Comparison of ENCODE assay signal across 11 cellular contexts in genomic region chr11:18046116-18046777, GRCh38. TPM values are rescaled to one million over a fixed set of nuclear protein-coding genes. Genes with fewer than 3 reads are reported as not detected.
DNase-seq lines count a peak whose midpoint lies in the region; ATAC-seq and TF ChIP-seq lines count a peak whose summit lies in the region.
"Had no signal": no experiment of that assay in that cellular context is flagged by ENCODE, and none has a peak within 500 bp of the region (broad histone marks: within the 10 kb centered on the region; RNA-seq: fewer than 3 reads in every experiment).

TSS of gene TPH1 (minus strand) at chr11:18046269. CDS start at chr11:18040762, 5,507 bp downstream.

- POLR2A ChIA-PET in CD8-positive, alpha-beta memory T cell (lab: Charles Lee), result no interaction called here

- no peak within 1 kb of the TSS for H3K27ac Mint-ChIP-seq in CD8-positive, alpha-beta memory T cell

- H3K9me3 Mint-ChIP-seq in CD8-positive, alpha-beta memory T cell, result peaks cover 0 to 5% (median 4%) of the 10 kb centered on the region in 5 donors
- H3K9me3 Mint-ChIP-seq: central memory CD8-positive, alpha-beta T cell had no signal

- no peaks in the 10 kb centered on the region for H3K4me1 Mint-ChIP-seq in CD8-positive, alpha-beta memory T cell
- H3K4me1 Mint-ChIP-seq: central memory CD8-positive, alpha-beta T cell had no signal

- CTCF ChIA-PET in CD8-positive, alpha-beta memory T cell (lab: Charles Lee), result no interaction called here

- WGBS in heart right ventricle, 2 donors, result 2 to 5% methylated on average over 36 of the region's 36 CpGs
- WGBS in prostate gland, result 6% methylated on average over 36 of the region's 36 CpGs

- H3K27me3 ChIP-seq in GM06990 (replicated peaks; ENCODE audit: control insufficient read depth, insufficient read depth, low read length) (no peaks in the 10 kb centered on the region), heart right ventricle (peaks cover 0 to 50% (median 35%) of the 10 kb centered on the region in 7 donors), prostate gland (replicated peaks; ENCODE audit: insufficient read depth) (no peaks in the 10 kb centered on the region)
- H3K27me3 ChIP-seq in CD8-positive, alpha-beta memory T cell (ENCODE audit: insufficient read depth, low read length, poor library complexity, severe bottlenecking), result peaks cover 11% of the 10 kb centered on the region

- H3K4me3 ChIP-seq in GM06990 (replicated peaks; ENCODE audit: low read depth, low read length) (no peak within 1 kb of the TSS), heart right ventricle (peak within 1 kb of the TSS in 3 of 10 donors; percentile 4 to 34 (median 16)), prostate gland (no peak within 1 kb of the TSS)
- no peak within 1 kb of the TSS for H3K4me3 ChIP-seq in CD8-positive, alpha-beta memory T cell (ENCODE audit: low read length)

- H3K27ac ChIP-seq in heart right ventricle, result no peak within 1 kb of the TSS
- H3K27ac ChIP-seq in prostate gland, result no peak within 1 kb of the TSS
- no peak within 1 kb of the TSS for H3K27ac ChIP-seq in CD8-positive, alpha-beta memory T cell (ENCODE audit: low read depth, low read length)
- H3K27ac ChIP-seq: parathyroid adenoma had no signal

- no peak for TF ChIP-seq POLR2A in prostate gland (IDR thresholded peaks at IDR 0.05)

- peaks cover 25 to 53% of the 10 kb centered on the region in 2 donors for H3K27me3 Mint-ChIP-seq in CD8-positive, alpha-beta memory T cell

- intact Hi-C loops in heart right ventricle (cut with DNase I), result no loop called here
- intact Hi-C loops in prostate gland (cut with DNase I), result no loop called here

- peak; percentile 3 for DNase-seq in GM06990 (ENCODE audit: extremely low read depth, insufficient read length)
- peak; percentile 9 to 50 for DNase-seq in heart right ventricle
- DNase-seq in prostate gland (ENCODE audit: low spot score), result peak; percentile 18
- no peak for DNase-seq in dedifferentiated amniotic fluid mesenchymal stem cell (ENCODE audit: extremely low spot score)
- DNase-seq in CD8-positive, alpha-beta memory T cell, result no peak
- no peak for DNase-seq in T-helper 1 cell
- DNase-seq: T1000 had no signal

- ATAC-seq in SK-N-SH treated with all-trans-retinoic acid at 6 μM for 48 hours (peak; percentile 72), heart right ventricle (peak in 5 of 8 donors; percentile 41 to 88 (median 61)), GM21529 (IDR thresholded peaks at IDR 0.05; ENCODE audit: unreplicated experiment) (no peak)

- H3K4me3 Mint-ChIP-seq in CD8-positive, alpha-beta memory T cell, result no peak within 1 kb of the TSS
- H3K4me3 Mint-ChIP-seq: central memory CD8-positive, alpha-beta T cell had no signal

- H3K4me1 ChIP-seq in heart right ventricle, result peaks cover 0 to 9% (median 6%) of the 10 kb centered on the region in 9 donors
- H3K4me1 ChIP-seq in prostate gland (replicated peaks), result no peaks in the 10 kb centered on the region
- no peaks in the 10 kb centered on the region for H3K4me1 ChIP-seq in CD8-positive, alpha-beta memory T cell (ENCODE audit: insufficient read depth, low read length)
- H3K4me1 ChIP-seq: parathyroid adenoma had no signal

- H3K36me3 Mint-ChIP-seq in CD8-positive, alpha-beta memory T cell, result peaks cover 0 to 5% (median 2%) of the 10 kb centered on the region in 3 donors

- H3K9me3 ChIP-seq in heart right ventricle, result peaks cover 0 to 8% (median 0%) of the 10 kb centered on the region in 11 donors
- H3K9me3 ChIP-seq in prostate gland, result no peaks in the 10 kb centered on the region
- no peaks in the 10 kb centered on the region for H3K9me3 ChIP-seq in CD8-positive, alpha-beta memory T cell (ENCODE audit: low read length)

- TF ChIP-seq CTCF in GM06990 (IDR thresholded peaks at IDR 0.05; ENCODE audit: insufficient read depth, low read length, poor library complexity, severe bottlenecking) (no peak), heart right ventricle (IDR thresholded peaks at IDR 0.05) (no peak), prostate gland (IDR thresholded peaks at IDR 0.05) (no peak)

- no peaks in the 10 kb centered on the region for H3K36me3 ChIP-seq in GM06990 (ENCODE audit: control insufficient read depth, insufficient read depth, low read length)
- H3K36me3 ChIP-seq in heart right ventricle, result no peaks in the 10 kb centered on the region
- no peaks in the 10 kb centered on the region for H3K36me3 ChIP-seq in prostate gland
- H3K36me3 ChIP-seq in CD8-positive, alpha-beta memory T cell (ENCODE audit: insufficient read depth, low read length), result no peaks in the 10 kb centered on the region

TF ChIP-seq in SK-N-SH treated with all-trans-retinoic acid at 6 μM for 48 hours, 23 proteins besides CTCF, POLR2A, EP300 and RAD21:
- TF ChIP-seq ZFP3 (CRISPR knock-in tag; IDR thresholded peaks at IDR 0.05) (no peak), POU6F1 (CRISPR knock-in tag; IDR thresholded peaks at IDR 0.05; ENCODE audit: borderline replicate concordance, low read depth) (no peak), SNAI2 (CRISPR knock-in tag; IDR thresholded peaks at IDR 0.05) (no peak), ZFP30 (CRISPR knock-in tag; IDR thresholded peaks at IDR 0.05) (no peak), ZC3H10 (CRISPR knock-in tag; IDR thresholded peaks at IDR 0.05) (no peak), TCF4 (CRISPR knock-in tag; IDR thresholded peaks at IDR 0.05; ENCODE audit: borderline replicate concordance) (no peak), TOX (CRISPR knock-in tag; IDR thresholded peaks at IDR 0.05; ENCODE audit: borderline replicate concordance) (no peak), ZNF70 (CRISPR knock-in tag; IDR thresholded peaks at IDR 0.05) (no peak), ZNF565 (CRISPR knock-in tag; conservative IDR thresholded peaks at IDR 0.05; ENCODE audit: low read depth) (no peak), ZNF8 (CRISPR knock-in tag; IDR thresholded peaks at IDR 0.05) (no peak), CSDC2 (CRISPR knock-in tag; IDR thresholded peaks at IDR 0.05) (no peak), PPARA (CRISPR knock-in tag; IDR thresholded peaks at IDR 0.05; ENCODE audit: borderline replicate concordance) (no peak), GLIS3 (CRISPR knock-in tag; IDR thresholded peaks at IDR 0.05) (no peak), CREB5 (CRISPR knock-in tag; IDR thresholded peaks at IDR 0.05; ENCODE audit: low read depth) (no peak), ARNTL (CRISPR knock-in tag; IDR thresholded peaks at IDR 0.05; ENCODE audit: borderline replicate concordance, low read depth) (no peak), OSR1 (CRISPR knock-in tag; IDR thresholded peaks at IDR 0.05) (no peak)
- TF ChIP-seq, protein P1, sequence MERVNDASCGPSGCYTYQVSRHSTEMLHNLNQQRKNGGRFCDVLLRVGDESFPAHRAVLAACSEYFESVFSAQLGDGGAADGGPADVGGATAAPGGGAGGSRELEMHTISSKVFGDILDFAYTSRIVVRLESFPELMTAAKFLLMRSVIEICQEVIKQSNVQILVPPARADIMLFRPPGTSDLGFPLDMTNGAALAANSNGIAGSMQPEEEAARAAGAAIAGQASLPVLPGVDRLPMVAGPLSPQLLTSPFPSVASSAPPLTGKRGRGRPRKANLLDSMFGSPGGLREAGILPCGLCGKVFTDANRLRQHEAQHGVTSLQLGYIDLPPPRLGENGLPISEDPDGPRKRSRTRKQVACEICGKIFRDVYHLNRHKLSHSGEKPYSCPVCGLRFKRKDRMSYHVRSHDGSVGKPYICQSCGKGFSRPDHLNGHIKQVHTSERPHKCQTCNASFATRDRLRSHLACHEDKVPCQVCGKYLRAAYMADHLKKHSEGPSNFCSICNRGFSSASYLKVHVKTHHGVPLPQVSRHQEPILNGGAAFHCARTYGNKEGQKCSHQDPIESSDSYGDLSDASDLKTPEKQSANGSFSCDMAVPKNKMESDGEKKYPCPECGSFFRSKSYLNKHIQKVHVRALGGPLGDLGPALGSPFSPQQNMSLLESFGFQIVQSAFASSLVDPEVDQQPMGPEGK (CRISPR knock-in tag; IDR thresholded peaks at IDR 0.05; ENCODE audit: borderline replicate concordance), result no peak

RNA-seq across cellular contexts. Expression of gene TPH1, which starts in this region (rescaled TPM):
- total RNA-seq in heart right ventricle (under 1 TPM; 0.04 to 0.16 (median 0.07) TPM), prostate gland (1 to 10 TPM in 1 of 2 donors, under 1 TPM in 1; 0.97 to 3.6 TPM)
- under 1 TPM; 0.03 to 0.29 TPM for polyA plus RNA-seq in heart right ventricle
- total RNA-seq in CD8-positive, alpha-beta memory T cell, result under 1 TPM; 0.20 to 0.53 TPM
- 0.03 TPM for polyA plus RNA-seq in CD8-positive, alpha-beta memory T cell

Comparison
In these comparisons a context has a peak if more than half of its experiments do, and no peak if none do; other contexts are left out.
1. Peak in DNase-seq and ATAC-seq in heart right ventricle; RNA of the gene not detected or under 1 TPM.
2. DNase-seq: peak in GM06990 (single experiment) and prostate gland (single experiment); none in dedifferentiated amniotic fluid mesenchymal stem cell (single experiment), CD8-positive, alpha-beta memory T cell (0 of 5) and T-helper 1 cell (0 of 5).